In the genomic region with DNA sequence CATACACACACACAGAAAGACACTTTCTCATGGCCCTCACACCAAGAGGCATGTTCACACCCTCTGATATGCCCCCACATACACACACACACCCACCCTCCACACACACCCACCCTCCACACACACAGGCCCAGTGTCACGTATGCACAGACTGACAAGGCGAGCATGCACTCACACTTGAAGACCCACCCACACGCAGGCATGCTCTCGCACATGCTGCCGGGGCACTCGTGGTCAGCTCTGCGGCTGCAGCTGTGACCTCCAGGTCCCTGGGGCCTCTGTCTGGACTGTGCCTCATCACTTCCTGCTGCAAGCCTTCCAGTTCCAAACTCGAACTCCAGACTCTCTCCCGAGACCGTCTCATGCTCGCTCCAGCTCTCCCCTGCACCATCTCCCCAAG, we compare ENCODE assay signal across 10 cellular contexts.
DNase-seq lines count a peak whose midpoint lies in the region; ATAC-seq and TF ChIP-seq lines count a peak whose summit lies in the region.
"Had no signal": no experiment of that assay in that cellular context is flagged by ENCODE, and none has a peak within 500 bp of the region (broad histone marks: within the 10 kb centered on the region; RNA-seq: fewer than 3 reads in every experiment).

No MANE protein-coding gene starts in this region.

- no peaks in the 10 kb centered on the region for H3K36me3 ChIP-seq in RWPE2 (ENCODE audit: low read depth)
- H3K36me3 ChIP-seq: cardiac muscle cell, SJSA1 had no signal

- H3K27ac ChIP-seq in RWPE2 (ENCODE audit: poor library complexity, severe bottlenecking): no peak overlapping the region
- H3K27ac ChIP-seq: cardiac muscle cell, SJSA1 had no signal

- ATAC-seq in RWPE2 (ENCODE audit: low read depth): no peak
- ATAC-seq in GM21723 (IDR thresholded peaks at IDR 0.05; ENCODE audit: unreplicated experiment): no peak
- ATAC-seq in GM19455 (IDR thresholded peaks at IDR 0.05; ENCODE audit: unreplicated experiment): no peak
- ATAC-seq in GM21529 (IDR thresholded peaks at IDR 0.05; ENCODE audit: unreplicated experiment): no peak

- H3K4me3 ChIP-seq in RWPE2 (ENCODE audit: severe bottlenecking) (no peak overlapping the region), foreskin fibroblast (ENCODE audit: low read depth in 1 of 2, low read length in 2 of 2) (peak overlapping the region; percentile 20 to 39), skeletal muscle cell (ENCODE audit: low read depth, low read length) (no peak overlapping the region)
- H3K4me3 ChIP-seq: cardiac muscle cell, SJSA1 had no signal

- H3K4me1 ChIP-seq in RWPE2 (ENCODE audit: insufficient read depth, poor library complexity, severe bottlenecking): no peaks in the 10 kb centered on the region
- H3K4me1 ChIP-seq: SJSA1 had no signal

- no peaks in the 10 kb centered on the region for H3K9me3 ChIP-seq in RWPE2 (ENCODE audit: severe bottlenecking)
- H3K9me3 ChIP-seq: SJSA1 had no signal

- peaks cover 2% of the 10 kb centered on the region for H3K27me3 ChIP-seq in RWPE2 (ENCODE audit: insufficient read depth, poor library complexity, severe bottlenecking)
- H3K27me3 ChIP-seq: cardiac muscle cell, SJSA1 had no signal

- DNase-seq in GM03348 (ENCODE audit: low spot score): peak; percentile 84
- DNase-seq in RWPE2 (ENCODE audit: low spot score): peak; percentile 45
- DNase-seq in foreskin fibroblast: peak; percentile 88 to 92
- peak; percentile 81 for DNase-seq in skeletal muscle cell (ENCODE audit: low read depth)
- no peak for DNase-seq in Ammon's horn (ENCODE audit: low spot score)

- TF ChIP-seq CTCF in RWPE2 (IDR thresholded peaks at IDR 0.05; ENCODE audit: poor library complexity, severe bottlenecking): no peak
- TF ChIP-seq CTCF in foreskin fibroblast (IDR thresholded peaks at IDR 0.05; ENCODE audit: low read depth, low read length): no peak

Comparison
In these comparisons a context has a peak if more than half of its experiments do, and no peak if none do; other contexts are left out.
1. H3K4me3 ChIP-seq: peak in foreskin fibroblast (2 of 2); none in RWPE2 (single experiment) and skeletal muscle cell (single experiment).